Comparison of ENCODE assay signal across 1 cellular context in genomic region chr6:144897441-144897921, GRCh38.
TF ChIP-seq lines count a peak whose summit lies in the region.

No MANE protein-coding gene starts in this region.

TF ChIP-seq in H1, 55 proteins besides CTCF, POLR2A, EP300 and RAD21:
- no peak for TF ChIP-seq GTF2F1 (IDR thresholded peaks at IDR 0.05; ENCODE audit: borderline replicate concordance, low read depth, low read length)
- TF ChIP-seq CREB1 (IDR thresholded peaks at IDR 0.05) = no peak
- no peak for TF ChIP-seq SP4 (IDR thresholded peaks at IDR 0.05; ENCODE audit: low read length)
- TF ChIP-seq RBBP5 (IDR thresholded peaks at IDR 0.05; ENCODE audit: borderline replicate concordance, low read depth, low read length) = no peak
- no peak for TF ChIP-seq MAFK (IDR thresholded peaks at IDR 0.05; ENCODE audit: low read depth, low read length)
- TF ChIP-seq NANOG (IDR thresholded peaks at IDR 0.05; ENCODE audit: insufficient read depth, low read depth, low read length, poor library complexity, severe bottlenecking) = no peak
- TF ChIP-seq TCF12 (IDR thresholded peaks at IDR 0.05; ENCODE audit: low read depth, low read length) = no peak
- TF ChIP-seq SRF (IDR thresholded peaks at IDR 0.05; ENCODE audit: low read depth, low read length) = no peak
- no peak for TF ChIP-seq BACH1 (IDR thresholded peaks at IDR 0.05; ENCODE audit: low read length)
- no peak for TF ChIP-seq NRF1 (IDR thresholded peaks at IDR 0.05; ENCODE audit: low read depth, low read length)
- no peak for TF ChIP-seq EZH2 (IDR thresholded peaks at IDR 0.05; ENCODE audit: low read depth, low read length, severe bottlenecking)
- no peak for TF ChIP-seq ZNF274 (IDR thresholded peaks at IDR 0.05; ENCODE audit: borderline replicate concordance, extremely low read depth, low read length)
- TF ChIP-seq CBX8 (IDR thresholded peaks at IDR 0.05; ENCODE audit: borderline replicate concordance, low read depth, low read length) = no peak
- no peak for TF ChIP-seq HDAC2 (IDR thresholded peaks at IDR 0.05; ENCODE audit: borderline replicate concordance in 1 of 2, low read depth in 2 of 2, low read length in 2 of 2)
- no peak for TF ChIP-seq GABPA (IDR thresholded peaks at IDR 0.05; ENCODE audit: borderline replicate concordance, insufficient read depth, low read length)
- TF ChIP-seq JUN (IDR thresholded peaks at IDR 0.05; ENCODE audit: low read depth, low read length) = no peak
- TF ChIP-seq SP2 (IDR thresholded peaks at IDR 0.05; ENCODE audit: low read length) = no peak
